22 cellular contexts compared by ENCODE assay signal in the genomic region with DNA sequence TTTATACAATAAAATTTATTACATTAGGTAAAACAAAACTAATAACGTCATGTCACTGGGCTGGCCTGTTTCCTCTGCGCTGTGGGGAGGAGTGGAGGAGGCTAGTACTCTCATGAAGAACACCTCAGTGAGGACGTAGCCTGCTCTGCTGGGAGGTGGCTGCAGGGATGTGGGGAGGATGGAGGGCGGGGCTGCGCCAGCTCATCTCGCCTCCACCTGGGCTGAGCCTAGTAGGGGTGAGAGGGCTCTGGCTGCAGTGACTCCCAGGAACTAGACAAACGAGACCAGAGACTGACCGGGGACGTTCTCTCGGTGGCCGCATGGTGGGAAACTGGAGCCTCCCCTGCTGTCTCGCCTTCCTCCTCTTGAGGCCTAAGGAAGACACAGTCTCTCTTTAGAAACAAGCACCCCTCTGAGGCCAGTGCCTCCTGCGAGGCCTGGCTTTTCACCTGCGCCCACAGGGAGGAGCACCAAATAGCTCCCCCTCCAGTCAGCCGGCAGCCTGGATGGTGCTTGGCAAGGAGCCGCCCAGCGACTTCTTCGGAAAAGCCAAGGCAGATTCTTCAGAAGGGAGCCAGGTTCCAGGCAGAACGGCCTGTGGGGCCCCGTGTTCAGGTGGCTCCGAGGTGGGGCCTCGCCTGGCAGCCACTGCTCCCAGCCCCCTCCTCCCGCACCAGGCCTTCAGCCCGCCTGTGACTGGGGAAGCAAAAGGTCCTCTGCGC.
DNase-seq lines count a peak whose midpoint lies in the region; ATAC-seq, FAIRE-seq and TF ChIP-seq lines count a peak whose summit lies in the region.
"Had no signal": no experiment of that assay in that cellular context is flagged by ENCODE, and none has a peak within 500 bp of the region (broad histone marks: within the 10 kb centered on the region; RNA-seq: fewer than 3 reads in every experiment).

No MANE protein-coding gene starts in this region.

- H3K4me3 ChIP-seq in RWPE2 (ENCODE audit: severe bottlenecking) (no peak overlapping the region), spleen (no peak overlapping the region)
- H3K4me3 ChIP-seq: SJSA1, tibial artery had no signal

- peaks cover 5% of the 10 kb centered on the region for H3K27me3 Mint-ChIP-seq in activated CD4-positive, alpha-beta T cell treated with anti-CD3 and anti-CD28 coated beads, Interleukin-2, amount 10 ng/mL, durations not matched to agents 24 days and 14 days
- peaks cover 0 to 6% of the 10 kb centered on the region in 2 donors for H3K27me3 Mint-ChIP-seq in effector memory CD8-positive, alpha-beta T cell

- peak overlapping the region; percentile 41 for H3K27ac Mint-ChIP-seq in activated CD4-positive, alpha-beta T cell treated with anti-CD3 and anti-CD28 coated beads, Interleukin-2, amount 10 ng/mL, durations not matched to agents 24 days and 14 days
- H3K27ac Mint-ChIP-seq in effector memory CD8-positive, alpha-beta T cell: no peak overlapping the region
- H3K27ac Mint-ChIP-seq: activated CD4-positive, alpha-beta T cell treated with anti-CD3 and anti-CD28 coated beads, Interleukin-2, amount 10 ng/mL, durations not matched to agents 7 days and 5 days had no signal

- 88 to 92% (median 89%) methylated on average over 12 to 25 of the region's 25 CpGs for WGBS in spleen, 5 donors

- H3K27ac ChIP-seq in RWPE2 (ENCODE audit: poor library complexity, severe bottlenecking) (no peak overlapping the region), spleen (no peak overlapping the region)
- H3K27ac ChIP-seq: SJSA1, tibial artery had no signal

- no peaks in the 10 kb centered on the region for H3K36me3 Mint-ChIP-seq in activated CD4-positive, alpha-beta T cell treated with anti-CD3 and anti-CD28 coated beads, Interleukin-2, amount 10 ng/mL, durations not matched to agents 24 days and 14 days (ENCODE audit: low read depth)
- H3K36me3 Mint-ChIP-seq in effector memory CD8-positive, alpha-beta T cell (ENCODE audit: insufficient read depth): peaks cover 5% of the 10 kb centered on the region
- H3K36me3 Mint-ChIP-seq: IgD-negative memory B cell; naive thymus-derived CD4-positive, alpha-beta T cell had no signal

- H3K9me3 ChIP-seq in RWPE2 (ENCODE audit: severe bottlenecking) (no peaks in the 10 kb centered on the region), spleen (no peaks in the 10 kb centered on the region)
- H3K9me3 ChIP-seq: BE2C, Caco-2, SJSA1, tibial artery had no signal

- H3K36me3 ChIP-seq in RWPE2 (ENCODE audit: low read depth): no peaks in the 10 kb centered on the region
- no peaks in the 10 kb centered on the region for H3K36me3 ChIP-seq in spleen
- H3K36me3 ChIP-seq: BE2C, SJSA1 had no signal

- H3K4me1 ChIP-seq in RWPE2 (ENCODE audit: insufficient read depth, poor library complexity, severe bottlenecking) (peaks cover 23% of the 10 kb centered on the region), spleen (peaks cover 19 to 37% (median 34%) of the 10 kb centered on the region in 6 donors)

- no peaks in the 10 kb centered on the region for H3K9me3 Mint-ChIP-seq in activated CD4-positive, alpha-beta T cell treated with anti-CD3 and anti-CD28 coated beads, Interleukin-2, amount 10 ng/mL, durations not matched to agents 24 days and 14 days
- no peaks in the 10 kb centered on the region for H3K9me3 Mint-ChIP-seq in effector memory CD8-positive, alpha-beta T cell
- H3K9me3 Mint-ChIP-seq: activated CD4-positive, alpha-beta T cell treated with anti-CD3 and anti-CD28 coated beads, Interleukin-2, amount 10 ng/mL, durations not matched to agents 7 days and 5 days; IgD-negative memory B cell; naive thymus-derived CD4-positive, alpha-beta T cell had no signal

- intact Hi-C loops in activated CD4-positive, alpha-beta T cell treated with anti-CD3 and anti-CD28 coated beads, Interleukin-2, amount 10 ng/mL, durations not matched to agents 24 days and 14 days (cut with micrococcal nuclease): loop anchor here (10.0 kb wide), 1 partner anchor 422 kb away; no protein-coding TSS in a partner anchor
- intact Hi-C loops in spleen (cut with DNase I; ENCODE audit: low total_unique reads): no loop called here

- DNase-seq in activated CD4-positive, alpha-beta T cell treated with anti-CD3 and anti-CD28 coated beads, Interleukin-2, amount 10 ng/mL, durations not matched to agents 24 days and 14 days: no peak
- DNase-seq in activated CD4-positive, alpha-beta T cell treated with anti-CD3 and anti-CD28 coated beads for 48 hours: no peak
- DNase-seq in RWPE2 (ENCODE audit: low spot score): peak; percentile 81
- DNase-seq in spleen: peak; percentile 64
- DNase-seq in RCC 7860 (ENCODE audit: low spot score): no peak
- DNase-seq in effector memory CD8-positive, alpha-beta T cell: no peak
- DNase-seq: activated CD4-positive, alpha-beta T cell treated with anti-CD3 and anti-CD28 coated beads, Interleukin-2, amount 10 ng/mL, durations not matched to agents 7 days and 5 days; activated CD8-positive, alpha-beta memory T cell treated with anti-CD3 and anti-CD28 coated beads, Interleukin-2, amount 50 U/mL, for 4 hours; BE2C; Caco-2; effector memory CD4-positive, alpha-beta T cell; naive thymus-derived CD4-positive, alpha-beta T cell; NCI-H1417; retina; stimulated activated CD4-positive, alpha-beta T cell treated with anti-CD3 and anti-CD28 coated beads, Interleukin-4, amount 100 ng/mL, for 1 hour; stimulated activated naive CD8-positive, alpha-beta T cell treated with anti-CD3 and anti-CD28 coated beads, Interleukin-15, Interleukin-2, amounts not matched to agents 100 U/mL and 50 U/mL, for 24 hours had no signal

- ATAC-seq in RWPE2 (ENCODE audit: low read depth) (peak; percentile 68), esophagus mucosa (peak; percentile 62), HG03139 (IDR thresholded peaks at IDR 0.05; ENCODE audit: unreplicated experiment) (no peak)
- ATAC-seq in effector memory CD8-positive, alpha-beta T cell (replicated peaks): no peak
- ATAC-seq: naive thymus-derived CD4-positive, alpha-beta T cell; stimulated activated naive CD8-positive, alpha-beta T cell treated with anti-CD3 and anti-CD28 coated beads, Interleukin-15, Interleukin-2, amounts not matched to agents 100 U/mL and 50 U/mL, for 24 hours had no signal

- H3K27me3 ChIP-seq in RWPE2 (ENCODE audit: insufficient read depth, poor library complexity, severe bottlenecking): no peaks in the 10 kb centered on the region
- H3K27me3 ChIP-seq in spleen (replicated peaks in 1 of 7): peaks cover 0 to 21% (median 0%) of the 10 kb centered on the region in 7 donors
- H3K27me3 ChIP-seq: BE2C, SJSA1, tibial artery had no signal

- peaks cover 34% of the 10 kb centered on the region for H3K4me1 Mint-ChIP-seq in activated CD4-positive, alpha-beta T cell treated with anti-CD3 and anti-CD28 coated beads, Interleukin-2, amount 10 ng/mL, durations not matched to agents 24 days and 14 days
- H3K4me1 Mint-ChIP-seq in effector memory CD8-positive, alpha-beta T cell (ENCODE audit: low read depth in 2 of 2): peaks cover 19 to 31% of the 10 kb centered on the region in 2 donors

- no peak for TF ChIP-seq POLR2A in spleen (IDR thresholded peaks at IDR 0.05)

- no peak overlapping the region for H3K4me3 Mint-ChIP-seq in activated CD4-positive, alpha-beta T cell treated with anti-CD3 and anti-CD28 coated beads, Interleukin-2, amount 10 ng/mL, durations not matched to agents 24 days and 14 days
- H3K4me3 Mint-ChIP-seq in effector memory CD8-positive, alpha-beta T cell: no peak overlapping the region
- H3K4me3 Mint-ChIP-seq: activated CD4-positive, alpha-beta T cell treated with anti-CD3 and anti-CD28 coated beads, Interleukin-2, amount 10 ng/mL, durations not matched to agents 7 days and 5 days; naive thymus-derived CD4-positive, alpha-beta T cell had no signal

- FAIRE-seq in RCC 7860 (lab: Jason Lieb, UNC): no peak
- FAIRE-seq: A204.1 had no signal

- TF ChIP-seq CTCF in RWPE2 (IDR thresholded peaks at IDR 0.05; ENCODE audit: poor library complexity, severe bottlenecking) (no peak), spleen (IDR thresholded peaks at IDR 0.05 in 8 of 11, conservative IDR thresholded peaks at IDR 0.05 in 3 of 11) (no peak)

Comparison
In these comparisons a context has a peak if more than half of its experiments do, and no peak if none do; other contexts are left out.
1. DNase-seq: peak in RWPE2 (single experiment) and spleen (single experiment); none in activated CD4-positive, alpha-beta T cell treated with anti-CD3 and anti-CD28 coated beads, Interleukin-2, amount 10 ng/mL, durations not matched to agents 24 days and 14 days (single experiment), activated CD4-positive, alpha-beta T cell treated with anti-CD3 and anti-CD28 coated beads for 48 hours (single experiment), RCC 7860 (single experiment) and effector memory CD8-positive, alpha-beta T cell (0 of 3).
2. ATAC-seq: peak in RWPE2 (single experiment) and esophagus mucosa (single experiment); none in effector memory CD8-positive, alpha-beta T cell (single experiment) and HG03139 (single experiment).